In genomic region chr5:160008877-160009590, GRCh38 we compare ENCODE assay signal across 8 cellular contexts. TPM values are rescaled to one million over a fixed set of nuclear protein-coding genes. Genes with fewer than 3 reads are reported as not detected.
DNase-seq lines count a peak whose midpoint lies in the region; ATAC-seq and TF ChIP-seq lines count a peak whose summit lies in the region.

A gene with protein sequence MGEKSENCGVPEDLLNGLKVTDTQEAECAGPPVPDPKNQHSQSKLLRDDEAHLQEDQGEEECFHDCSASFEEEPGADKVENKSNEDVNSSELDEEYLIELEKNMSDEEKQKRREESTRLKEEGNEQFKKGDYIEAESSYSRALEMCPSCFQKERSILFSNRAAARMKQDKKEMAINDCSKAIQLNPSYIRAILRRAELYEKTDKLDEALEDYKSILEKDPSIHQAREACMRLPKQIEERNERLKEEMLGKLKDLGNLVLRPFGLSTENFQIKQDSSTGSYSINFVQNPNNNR (plus strand): TSS chr5:160009139. CDS start chr5:160010529, 1,390 bp downstream.

- TF ChIP-seq POLR2A in upper lobe of left lung (IDR thresholded peaks at IDR 0.05): peak; percentile 63 to 91 (median 86)

- H3K4me1 ChIP-seq in heart right ventricle (peaks cover 0 to 30% (median 20%) of the 10 kb centered on the region in 9 donors), upper lobe of left lung (peaks cover 23 to 30% (median 24%) of the 10 kb centered on the region in 4 donors)

- 0% methylated on average over 31 of the region's 31 CpGs for WGBS in heart right ventricle, 2 donors
- WGBS in upper lobe of left lung, 2 donors: 1% methylated on average over 29 to 31 of the region's 31 CpGs

- intact Hi-C loops in heart right ventricle (cut with DNase I): no loop called here
- intact Hi-C loops in posterior cingulate gyrus (cut with DNase I): no loop called here

- H3K4me3 ChIP-seq in heart right ventricle: peak within 1 kb of the TSS; percentile 42 to 96 (median 77)
- peak within 1 kb of the TSS; percentile 63 to 92 (median 74) for H3K4me3 ChIP-seq in upper lobe of left lung

- TF ChIP-seq CTCF in GM13976 (IDR thresholded peaks at IDR 0.05; ENCODE audit: borderline replicate concordance, control extremely low read depth, extremely low read depth, insufficient read depth, missing control alignments) (no peak), heart right ventricle (IDR thresholded peaks at IDR 0.05) (no peak), upper lobe of left lung (IDR thresholded peaks at IDR 0.05) (peak in 1 of 6 experiments; percentile 13)

- TF ChIP-seq EP300 in upper lobe of left lung (IDR thresholded peaks at IDR 0.05): peak in 1 of 4 donors; percentile 95

- in situ Hi-C loops in GM13976 (cut with MboI; ENCODE audit: low sequenced_read_pairs, unreplicated experiment): no loop called here

- H3K27ac ChIP-seq in heart right ventricle (peak within 1 kb of the TSS in 9 of 10 donors; percentile 70 to 89 (median 84)), upper lobe of left lung (peak within 1 kb of the TSS; percentile 75 to 93 (median 86))

- H3K27me3 ChIP-seq in heart right ventricle (no peaks in the 10 kb centered on the region), upper lobe of left lung (no peaks in the 10 kb centered on the region)

- ATAC-seq in HG02852 (IDR thresholded peaks at IDR 0.05; ENCODE audit: unreplicated experiment): peak; percentile 100
- peak; percentile 97 to 99 (median 99) for ATAC-seq in heart right ventricle
- ATAC-seq in upper lobe of left lung (ENCODE audit: low FRiP score in 2 of 2): peak; percentile 97 to 99

- H3K9me3 ChIP-seq in heart right ventricle (no peaks in the 10 kb centered on the region), upper lobe of left lung (no peaks in the 10 kb centered on the region)

- DNase-seq in GM13976 (ENCODE audit: low spot score) (peak; percentile 92), NCI-H146 (lab: John Stamatoyannopoulos, UW) (peak; percentile 95), T-helper 1 cell (peak; percentile 78 to 98 (median 92)), amniotic stem cell (lab: John Stamatoyannopoulos, UW) (peak; percentile 98), heart right ventricle (peak; percentile 79 to 97), posterior cingulate gyrus (peak; percentile 87 to 99 (median 95)), upper lobe of left lung (peak in 1 of 2 donors; percentile 98)

- peaks cover 0 to 37% (median 14%) of the 10 kb centered on the region in 9 donors for H3K36me3 ChIP-seq in heart right ventricle
- H3K36me3 ChIP-seq in upper lobe of left lung: peaks cover 0 to 24% (median 3%) of the 10 kb centered on the region in 4 donors

RNA-seq across cellular contexts. Expression of the gene that starts here (rescaled TPM):
- total RNA-seq in heart right ventricle (100 to 1,000 TPM in 2 of 10 donors, 10 to 100 TPM in 8; 69.7 to 125 (median 86.5) TPM), upper lobe of left lung (10 to 100 TPM; 28.5 to 46.7 (median 38.8) TPM)
- 10 to 100 TPM; 52.0 to 63.9 TPM for polyA plus RNA-seq in heart right ventricle
